In the genomic region with DNA sequence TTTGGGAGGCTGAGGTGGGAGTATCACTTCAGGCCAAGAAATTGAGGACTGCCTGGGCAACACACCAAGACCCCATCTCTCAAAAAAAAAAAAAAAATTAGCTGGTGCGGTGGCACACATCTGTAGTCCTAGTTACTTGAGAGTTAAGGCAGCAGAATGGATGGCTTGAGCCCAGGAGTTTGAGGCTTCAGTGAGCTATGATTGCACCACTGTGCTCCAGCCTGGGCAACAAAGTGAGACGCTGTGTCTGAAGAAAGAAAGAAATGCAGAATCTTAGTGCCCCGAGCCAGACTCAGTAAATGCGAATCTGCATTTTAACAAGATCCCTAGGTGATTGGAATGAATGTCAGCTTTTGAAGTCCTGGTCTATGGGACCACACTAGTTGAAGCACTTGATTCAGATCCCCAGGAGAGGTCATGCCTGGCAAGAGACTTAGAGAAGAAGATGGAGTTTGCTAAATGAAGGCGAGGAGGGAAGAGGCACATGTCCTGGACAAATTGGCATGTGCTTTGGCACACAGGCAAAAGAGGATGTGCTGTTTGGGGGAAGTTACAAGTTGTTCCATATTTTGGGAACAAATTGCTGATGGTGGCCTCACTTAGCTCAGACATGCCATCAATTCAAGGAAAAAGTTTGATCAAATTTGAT, we compare ENCODE assay signal across 1 cellular context.
TF ChIP-seq lines count a peak whose summit lies in the region.

No MANE protein-coding gene starts in this region.

TF ChIP-seq in GM12878, 131 proteins besides CTCF, POLR2A, EP300 and RAD21 (continued from another document):
- peak; percentile 68; the same call in 1 of the 2 replicates for TF ChIP-seq ZNF687 (IDR thresholded peaks at IDR 0.05)
